In genomic region chr17:7314719-7315569, GRCh38 we compare ENCODE assay signal across 8 cellular contexts. TPM values are rescaled to one million over a fixed set of nuclear protein-coding genes. Genes with fewer than 3 reads are reported as not detected.
DNase-seq lines count a peak whose midpoint lies in the region; ATAC-seq and TF ChIP-seq lines count a peak whose summit lies in the region.

Gene GPS2, minus strand, starts transcription at chr17:7315360. Its CDS starts 308 bp downstream, at chr17:7315052.

- H3K4me1 Mint-ChIP-seq in chondrocyte (ENCODE audit: low read depth), result peaks cover 41% of the 10 kb centered on the region

- ATAC-seq in GM18868 (IDR thresholded peaks at IDR 0.05; ENCODE audit: unreplicated experiment), result peak; percentile 71
- ATAC-seq in HG03108 (IDR thresholded peaks at IDR 0.05; ENCODE audit: unreplicated experiment), result peak; percentile 63

- peaks cover 37% of the 10 kb centered on the region for H3K36me3 Mint-ChIP-seq in chondrocyte (ENCODE audit: low read depth)

- peak within 1 kb of the TSS; percentile 87 for H3K27ac Mint-ChIP-seq in chondrocyte (ENCODE audit: unreplicated experiment)

- H3K9me3 Mint-ChIP-seq in chondrocyte (ENCODE audit: low read depth), result no peaks in the 10 kb centered on the region

- peaks cover 7% of the 10 kb centered on the region for H3K36me3 ChIP-seq in kidney epithelial cell (ENCODE audit: control insufficient read depth, insufficient read depth, low read length)

- DNase-seq in ACHN, result peak; percentile 89
- DNase-seq in NCI-H345 treated with DMSO at 0.1 percent for 48 hours (lab: John Stamatoyannopoulos, UW; ENCODE audit: unreplicated experiment), result peak; percentile 26
- DNase-seq in activated CD4-positive, alpha-beta T cell treated with anti-CD3 and anti-CD28 coated beads for 4 hours, result peak; percentile 90 to 91
- DNase-seq in chondrocyte (ENCODE audit: low spot score), result peak; percentile 97
- no peak for DNase-seq in kidney epithelial cell (ENCODE audit: low read depth)
- peak; percentile 75 to 91 for DNase-seq in stimulated activated CD4-positive, alpha-beta T cell treated with anti-CD3 and anti-CD28 coated beads, Interleukin-15, amount 100 ng/mL, for 1 hour (ENCODE audit: low read depth in 1 of 2, low spot score in 1 of 2)

- peak within 1 kb of the TSS; percentile 69 for H3K4me3 ChIP-seq in kidney epithelial cell (ENCODE audit: low read depth, low read length)

- H3K27me3 Mint-ChIP-seq in chondrocyte (ENCODE audit: low read depth), result no peaks in the 10 kb centered on the region

- H3K4me3 Mint-ChIP-seq in chondrocyte (ENCODE audit: unreplicated experiment), result peak within 1 kb of the TSS; percentile 75

- TF ChIP-seq CTCF in chondrocyte (IDR thresholded peaks at IDR 0.05), result no peak
- no peak for TF ChIP-seq CTCF in kidney epithelial cell (IDR thresholded peaks at IDR 0.05; ENCODE audit: insufficient read depth, low read length, poor library complexity, severe bottlenecking)

- in situ Hi-C loops in ACHN (cut with HindIII; ENCODE audit: low pct_ligation_motif_present, low pct_unique_long_range_greater_than_20kb, low sequenced_read_pairs), result no loop called here

- H3K27me3 ChIP-seq in kidney epithelial cell (ENCODE audit: control insufficient read depth, insufficient read depth, low read length), result no peaks in the 10 kb centered on the region

RNA-seq across cellular contexts. Expression of gene GPS2, which starts in this region (rescaled TPM):
- total RNA-seq in chondrocyte, result 43.9 to 64.9 TPM (median 55.3 TPM) in 3 replicates
- 73.5 and 76.0 TPM in 2 replicates for total RNA-seq in kidney epithelial cell
